ENCODE assay signal across 22 cellular contexts in the genomic region with DNA sequence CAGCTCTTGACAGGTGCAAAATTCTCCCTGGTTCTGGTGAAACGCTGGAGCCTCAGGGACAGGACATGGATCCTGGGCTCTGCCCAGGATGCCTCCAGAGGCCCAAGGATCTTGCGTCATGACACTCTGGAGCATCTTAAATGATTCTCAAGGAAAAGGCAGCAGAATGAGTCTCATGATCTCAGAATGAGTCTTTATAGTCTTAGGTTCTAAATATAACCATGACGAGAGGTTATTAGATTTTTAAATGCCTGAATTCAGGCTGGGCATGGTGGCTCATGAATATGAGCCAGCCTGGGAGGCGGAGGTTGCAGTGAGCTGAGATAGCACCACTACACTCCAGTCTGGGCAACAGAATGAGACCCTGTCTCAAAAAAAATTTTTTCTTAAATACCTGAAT. TPM values are rescaled to one million over a fixed set of nuclear protein-coding genes. Genes with fewer than 3 reads are reported as not detected.
A peak's percentile ranks its signal among the peaks of the same experiment; 100 is the strongest.
DNase-seq lines count a peak whose midpoint lies in the region; TF ChIP-seq lines count a peak whose summit lies in the region.
"Had no signal": no experiment of that assay in that cellular context is flagged by ENCODE, and none has a peak within 500 bp of the region (broad histone marks: within the 10 kb centered on the region; RNA-seq: fewer than 3 reads in every experiment).

No MANE protein-coding gene starts in this region.

- H3K79me2 ChIP-seq in mammary epithelial cell (ENCODE audit: insufficient read depth, low read length) = no peaks in the 10 kb centered on the region

- no peak overlapping the region for H2AK5ac ChIP-seq in mesenchymal stem cell (ENCODE audit: low read length, severe bottlenecking)
- no peak overlapping the region for H2AK5ac ChIP-seq in neuronal stem cell (ENCODE audit: low read depth, low read length)

- H2BK12ac ChIP-seq in mesenchymal stem cell (ENCODE audit: low read length in 2 of 2) (no peak overlapping the region), neuronal stem cell (ENCODE audit: low read length) (no peak overlapping the region)

- H3K4me3 Mint-ChIP-seq in activated naive CD8-positive, alpha-beta T cell treated with anti-CD3 and anti-CD28 coated beads for 36 hours = no peak overlapping the region
- H3K4me3 Mint-ChIP-seq: stimulated activated naive CD8-positive, alpha-beta T cell treated with anti-CD3 and anti-CD28 coated beads, Interleukin-15, Interleukin-2, amounts not matched to agents 100 ng/mL and 50 ng/mL, for 24 hours had no signal

- H3K18ac ChIP-seq in mesenchymal stem cell (ENCODE audit: low read depth in 1 of 2, low read length in 2 of 2) (no peak overlapping the region), neuronal stem cell (ENCODE audit: low read length) (no peak overlapping the region)

- H4K91ac ChIP-seq in mesenchymal stem cell (ENCODE audit: low read length) (no peak overlapping the region), neuronal stem cell (ENCODE audit: low read depth, low read length, poor library complexity) (no peak overlapping the region)

- peaks cover 49 to 78% of the 10 kb centered on the region in 2 experiments for H3K36me3 ChIP-seq in mesenchymal stem cell (ENCODE audit: control insufficient read depth in 1 of 2, insufficient read depth in 2 of 2, low read depth in 1 of 2, low read length in 2 of 2)
- peaks cover 7% of the 10 kb centered on the region for H3K36me3 ChIP-seq in mammary epithelial cell (ENCODE audit: insufficient read depth, low read length)
- peaks cover 2 to 52% of the 10 kb centered on the region in 2 donors for H3K36me3 ChIP-seq in neuronal stem cell (replicated peaks in 1 of 2; ENCODE audit: control insufficient read depth in 2 of 2, insufficient read depth in 2 of 2, low read length in 2 of 2)
- peaks cover 28% of the 10 kb centered on the region for H3K36me3 ChIP-seq in WERI-Rb-1
- H3K36me3 ChIP-seq: ovary had no signal

- H3K9ac ChIP-seq in mesenchymal stem cell (ENCODE audit: low read length) (peak overlapping the region; percentile 78), mammary epithelial cell (ENCODE audit: insufficient read depth, low read length) (no peak overlapping the region), neuronal stem cell (ENCODE audit: low read depth, low read length, poor library complexity) (no peak overlapping the region)
- H3K9ac ChIP-seq: BLaER1 had no signal

- no peaks in the 10 kb centered on the region for H4K20me1 ChIP-seq in mammary epithelial cell (ENCODE audit: insufficient read depth, low read length)
- H4K20me1 ChIP-seq: BLaER1 had no signal

- H3K79me1 ChIP-seq in mesenchymal stem cell (replicated peaks; ENCODE audit: low read length, poor library complexity, severe bottlenecking) = no peaks in the 10 kb centered on the region
- no peaks in the 10 kb centered on the region for H3K79me1 ChIP-seq in neuronal stem cell (ENCODE audit: low read depth, low read length)

- DNase-seq in AG20443 (ENCODE audit: low spot score) (peak; percentile 49), GM04504 (ENCODE audit: low read depth) (peak; percentile 52), mesenchymal stem cell (peak; percentile 55), mammary epithelial cell (no peak), neuronal stem cell (ENCODE audit: low spot score) (no peak), WERI-Rb-1 (no peak)
- no peak for DNase-seq in activated naive CD8-positive, alpha-beta T cell treated with anti-CD3 and anti-CD28 coated beads for 36 hours
- DNase-seq: activated effector memory CD4-positive, alpha-beta T cell treated with Interleukin-2 at 50 U/mL for 16 hours; amygdala; effector CD8-positive, alpha-beta T cell; H7; lower lobe of right lung; naive B cell; NCI-H146; NCI-H2227 treated with DMSO at 0.1 percent for 48 hours; NCI-H82; OCI-M1; ovary; stimulated activated CD4-positive, alpha-beta T cell treated with anti-CD3 and anti-CD28 coated beads, Interleukin-1b, Interleukin-23, amount 100 ng/mL, for 48 hours; upper lobe of left lung had no signal

- H3K23ac ChIP-seq in mesenchymal stem cell (ENCODE audit: low read length in 2 of 2) (no peak overlapping the region), neuronal stem cell (ENCODE audit: low read depth, low read length, poor library complexity) (no peak overlapping the region)

- H3K9me3 ChIP-seq in mesenchymal stem cell (ENCODE audit: control insufficient read depth, low read length) (no peaks in the 10 kb centered on the region), mammary epithelial cell (replicated peaks; ENCODE audit: insufficient read depth, low read length) (no peaks in the 10 kb centered on the region), neuronal stem cell (replicated peaks in 1 of 2; ENCODE audit: control insufficient read depth in 2 of 2, insufficient read depth in 1 of 2, low read depth in 1 of 2, low read length in 2 of 2) (no peaks in the 10 kb centered on the region), WERI-Rb-1 (ENCODE audit: severe bottlenecking) (no peaks in the 10 kb centered on the region)
- H3K9me3 ChIP-seq: BLaER1, lower lobe of right lung, ovary, upper lobe of left lung had no signal

- H3K14ac ChIP-seq in mesenchymal stem cell (ENCODE audit: low read length in 2 of 2) (no peak overlapping the region), neuronal stem cell (ENCODE audit: low read length) (no peak overlapping the region)

- H3K4me1 ChIP-seq in mesenchymal stem cell (ENCODE audit: control insufficient read depth, insufficient read depth, low read depth, low read length) = peaks cover 23% of the 10 kb centered on the region
- H3K4me1 ChIP-seq in mammary epithelial cell (ENCODE audit: insufficient read depth, low read length) = peaks cover 18% of the 10 kb centered on the region
- H3K4me1 ChIP-seq in neuronal stem cell (ENCODE audit: control insufficient read depth in 2 of 2, insufficient read depth in 1 of 2, low read depth in 1 of 2, low read length in 2 of 2) = peaks cover 12 to 19% of the 10 kb centered on the region in 2 donors
- H3K4me1 ChIP-seq: BLaER1, lower lobe of right lung, upper lobe of left lung had no signal

- H3K27ac Mint-ChIP-seq in activated naive CD8-positive, alpha-beta T cell treated with anti-CD3 and anti-CD28 coated beads for 36 hours = peak overlapping the region; percentile 43
- H3K27ac Mint-ChIP-seq: stimulated activated naive CD8-positive, alpha-beta T cell treated with anti-CD3 and anti-CD28 coated beads, Interleukin-15, Interleukin-2, amounts not matched to agents 100 ng/mL and 50 ng/mL, for 24 hours had no signal

- peaks cover 14% of the 10 kb centered on the region for H3K36me3 Mint-ChIP-seq in activated naive CD8-positive, alpha-beta T cell treated with anti-CD3 and anti-CD28 coated beads for 36 hours

- in situ Hi-C loops in mammary epithelial cell (cut with MboI; ENCODE audit: low sequenced_read_pairs in 2 of 2) = no loop called here

- H4K8ac ChIP-seq in mesenchymal stem cell (ENCODE audit: low read length) (no peak overlapping the region), neuronal stem cell (ENCODE audit: low read depth, low read length) (no peak overlapping the region)

- H2BK5ac ChIP-seq in mesenchymal stem cell (ENCODE audit: low read depth, low read length, poor library complexity, severe bottlenecking) = no peak overlapping the region
- H2BK5ac ChIP-seq in neuronal stem cell (ENCODE audit: low read length) = no peak overlapping the region

- no peaks in the 10 kb centered on the region for H3K27me3 Mint-ChIP-seq in activated naive CD8-positive, alpha-beta T cell treated with anti-CD3 and anti-CD28 coated beads for 36 hours
- H3K27me3 Mint-ChIP-seq: naive B cell; stimulated activated naive CD8-positive, alpha-beta T cell treated with anti-CD3 and anti-CD28 coated beads, Interleukin-15, Interleukin-2, amounts not matched to agents 100 ng/mL and 50 ng/mL, for 24 hours had no signal

- H2AFZ ChIP-seq in mesenchymal stem cell (ENCODE audit: low read depth, low read length) (no peak overlapping the region), mammary epithelial cell (ENCODE audit: low read depth, low read length) (no peak overlapping the region), neuronal stem cell (ENCODE audit: low read length) (no peak overlapping the region)

- H2BK15ac ChIP-seq in mesenchymal stem cell (ENCODE audit: low read depth, poor library complexity, severe bottlenecking) (no peak overlapping the region), neuronal stem cell (ENCODE audit: low read length) (no peak overlapping the region)

- H3K4me3 ChIP-seq in mesenchymal stem cell (ENCODE audit: insufficient read depth in 1 of 2, low read depth in 1 of 2, low read length in 2 of 2) = no peak overlapping the region
- no peak overlapping the region for H3K4me3 ChIP-seq in mammary epithelial cell (replicated peaks in 1 of 3; ENCODE audit: insufficient read depth in 1 of 3, low read depth in 2 of 3, low read length in 3 of 3)
- no peak overlapping the region for H3K4me3 ChIP-seq in neuronal stem cell (ENCODE audit: low read length in 2 of 2)
- H3K4me3 ChIP-seq in WERI-Rb-1 (ENCODE audit: low read depth, low read length) = no peak overlapping the region
- H3K4me3 ChIP-seq: BLaER1, lower lobe of right lung, ovary, upper lobe of left lung had no signal

- TF ChIP-seq CTCF in mammary epithelial cell (conservative IDR thresholded peaks at IDR 0.05 in 1 of 2, IDR thresholded peaks at IDR 0.05 in 1 of 2; ENCODE audit: extremely low read depth in 1 of 2, insufficient read depth in 1 of 2, low read depth in 1 of 2, low read length in 2 of 2) (no peak), WERI-Rb-1 (IDR thresholded peaks at IDR 0.05; ENCODE audit: low read depth, low read length) (no peak)

- H3K4ac ChIP-seq in mesenchymal stem cell (ENCODE audit: low read depth in 1 of 2, low read length in 2 of 2) (no peak overlapping the region), neuronal stem cell (ENCODE audit: low read length) (no peak overlapping the region)

- H3K27me3 ChIP-seq in mesenchymal stem cell (ENCODE audit: control insufficient read depth in 1 of 2, insufficient read depth in 1 of 2, low read length in 2 of 2) (no peaks in the 10 kb centered on the region), mammary epithelial cell (ENCODE audit: insufficient read depth, low read length) (no peaks in the 10 kb centered on the region), neuronal stem cell (ENCODE audit: control insufficient read depth in 3 of 3, insufficient read depth in 3 of 3, low read depth in 1 of 3, low read length in 3 of 3) (no peaks in the 10 kb centered on the region), WERI-Rb-1 (ENCODE audit: insufficient read depth, low read depth, severe bottlenecking) (no peaks in the 10 kb centered on the region)
- H3K27me3 ChIP-seq: BLaER1, ovary, upper lobe of left lung had no signal

- dilution Hi-C loops in mammary epithelial cell (cut with HindIII; ENCODE audit: low sequenced_read_pairs) = loop anchor here (5.0 kb wide), 2 partner anchors 72 to 133 kb away; no protein-coding TSS in a partner anchor

- no TSS peak for BruUV-seq in mammary epithelial cell (replicated peaks; lab: Mats Ljungman, UMichigan)

- WGBS in mesenchymal stem cell = 92% methylated on average over 4 of the region's 4 CpGs
- 88% methylated on average over 4 of the region's 4 CpGs for WGBS in mammary epithelial cell (ENCODE audit: low coverage, missing lambda C conversion rate)
- no CpG with 5 or more reads among the region's 4 CpGs for whole genome bisulfite sequencing in neuronal stem cell (ENCODE audit: extremely low coverage in 2 of 2, insufficient read length in 2 of 2, insufficient replicate concordance in 1 of 2), 2 donors

- no peak overlapping the region for H2BK120ac ChIP-seq in mesenchymal stem cell (ENCODE audit: low read depth, low read length)
- H2BK120ac ChIP-seq in neuronal stem cell (ENCODE audit: low read depth, low read length) = no peak overlapping the region

- H3K4me1 Mint-ChIP-seq in activated naive CD8-positive, alpha-beta T cell treated with anti-CD3 and anti-CD28 coated beads for 36 hours = peaks cover 9% of the 10 kb centered on the region

- H3K4me2 ChIP-seq in mesenchymal stem cell (ENCODE audit: low read length, poor library complexity, severe bottlenecking) (no peak overlapping the region), mammary epithelial cell (ENCODE audit: insufficient read depth, low read depth, low read length) (no peak overlapping the region), neuronal stem cell (ENCODE audit: insufficient read depth, low read length, poor library complexity, severe bottlenecking) (no peak overlapping the region)
- H3K4me2 ChIP-seq: BLaER1 had no signal

- intact Hi-C loops in mammary epithelial cell (cut with micrococcal nuclease) = loop anchor here (5.0 kb wide), 1 partner anchor 258 kb away; no protein-coding TSS in a partner anchor

- H3K9me3 Mint-ChIP-seq in activated naive CD8-positive, alpha-beta T cell treated with anti-CD3 and anti-CD28 coated beads for 36 hours = no peaks in the 10 kb centered on the region
- H3K9me3 Mint-ChIP-seq: naive B cell; stimulated activated naive CD8-positive, alpha-beta T cell treated with anti-CD3 and anti-CD28 coated beads, Interleukin-15, Interleukin-2, amounts not matched to agents 100 ng/mL and 50 ng/mL, for 24 hours had no signal

- H3K27ac ChIP-seq in mesenchymal stem cell (ENCODE audit: low read length, poor library complexity, severe bottlenecking) = no peak overlapping the region
- H3K27ac ChIP-seq in mammary epithelial cell (ENCODE audit: insufficient read depth, low read depth, low read length) = no peak overlapping the region
- no peak overlapping the region for H3K27ac ChIP-seq in neuronal stem cell (replicated peaks; ENCODE audit: low read length)
- no peak overlapping the region for H3K27ac ChIP-seq in WERI-Rb-1
- H3K27ac ChIP-seq: BLaER1, lower lobe of right lung, ovary, upper lobe of left lung had no signal

- CTCF ChIA-PET in mammary epithelial cell (lab: Charles Lee; ENCODE audit: low non-redundant PET) = interaction anchor here (0.6 kb wide), 1 partner anchor 75 kb away, joined by 15 read pairs; no protein-coding TSS in a partner anchor

RNA-seq across cellular contexts. Expression of a gene that starts 55.5 kb away (rescaled TPM):
- 100 to 1,000 TPM in 1 of 2 experiments, 10 to 100 TPM in 1; 95.6 to 101 TPM for total RNA-seq in activated naive CD8-positive, alpha-beta T cell treated with anti-CD3 and anti-CD28 coated beads for 36 hours
- 229 TPM for polyA plus RNA-seq in mesenchymal stem cell (2013, experiment 1 of 2)
- 222 TPM for polyA plus RNA-seq in mesenchymal stem cell (2013, experiment 2 of 2)
- total RNA-seq in mammary epithelial cell = 100 to 1,000 TPM in 1 of 2 donors, 10 to 100 TPM in 1; 86.3 to 153 TPM
- 65.7 TPM for polyA plus RNA-seq in mammary epithelial cell
- 75.5 TPM for polyA minus RNA-seq in mammary epithelial cell
- polyA plus RNA-seq in neuronal stem cell (2013, experiment 1 of 2) = 10.7 TPM
- polyA plus RNA-seq in neuronal stem cell (2013, experiment 2 of 2) = 10.7 TPM

RNA-seq across cellular contexts. Expression of a gene that starts 58.1 kb away (rescaled TPM):
- total RNA-seq in activated naive CD8-positive, alpha-beta T cell treated with anti-CD3 and anti-CD28 coated beads for 36 hours = 10 to 100 TPM; 51.1 to 55.9 TPM
- polyA plus RNA-seq in mesenchymal stem cell (2013, experiment 1 of 2) = 75.1 TPM
- polyA plus RNA-seq in mesenchymal stem cell (2013, experiment 2 of 2) = 72.4 TPM
- total RNA-seq in mammary epithelial cell = 10 to 100 TPM; 50.3 to 79.9 TPM
- 43.6 TPM for polyA plus RNA-seq in mammary epithelial cell
- 43.9 TPM for polyA minus RNA-seq in mammary epithelial cell
- 62.4 TPM for polyA plus RNA-seq in neuronal stem cell (2013, experiment 1 of 2)
- polyA plus RNA-seq in neuronal stem cell (2013, experiment 2 of 2) = 62.6 TPM

Comparison
In these comparisons a context has a peak if more than half of its experiments do, and no peak if none do; other contexts are left out.
1. DNase-seq: peak in AG20443 (single experiment), GM04504 (single experiment) and mesenchymal stem cell (single experiment); none in activated naive CD8-positive, alpha-beta T cell treated with anti-CD3 and anti-CD28 coated beads for 36 hours (single experiment), mammary epithelial cell (single experiment), neuronal stem cell (single experiment) and WERI-Rb-1 (single experiment).